Comparison of ENCODE assay signal across 3 cellular contexts in genomic region chr2:71330585-71331330, GRCh38.
TF ChIP-seq lines count a peak whose summit lies in the region.

No MANE protein-coding gene starts in this region.

TF ChIP-seq in IMR-90, 13 proteins besides CTCF, POLR2A, EP300 and RAD21:
- TF ChIP-seq CHD1 (IDR thresholded peaks at IDR 0.05; ENCODE audit: low read depth, low read length) = no peak
- no peak for TF ChIP-seq CEBPB (IDR thresholded peaks at IDR 0.05; ENCODE audit: low read depth, low read length)
- TF ChIP-seq SMC3 (IDR thresholded peaks at IDR 0.05; ENCODE audit: low read depth, low read length) = no peak
- TF ChIP-seq MAZ (IDR thresholded peaks at IDR 0.05; ENCODE audit: borderline replicate concordance, low read depth, low read length) = no peak
- TF ChIP-seq FOS (IDR thresholded peaks at IDR 0.05; ENCODE audit: low read depth, low read length) = no peak
- no peak for TF ChIP-seq NFE2L2 (IDR thresholded peaks at IDR 0.05; ENCODE audit: low read depth, low read length)
- TF ChIP-seq MXI1 (IDR thresholded peaks at IDR 0.05; ENCODE audit: borderline replicate concordance, low read depth, low read length) = no peak
- TF ChIP-seq, protein P1, sequence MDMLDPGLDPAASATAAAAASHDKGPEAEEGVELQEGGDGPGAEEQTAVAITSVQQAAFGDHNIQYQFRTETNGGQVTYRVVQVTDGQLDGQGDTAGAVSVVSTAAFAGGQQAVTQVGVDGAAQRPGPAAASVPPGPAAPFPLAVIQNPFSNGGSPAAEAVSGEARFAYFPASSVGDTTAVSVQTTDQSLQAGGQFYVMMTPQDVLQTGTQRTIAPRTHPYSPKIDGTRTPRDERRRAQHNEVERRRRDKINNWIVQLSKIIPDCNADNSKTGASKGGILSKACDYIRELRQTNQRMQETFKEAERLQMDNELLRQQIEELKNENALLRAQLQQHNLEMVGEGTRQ (IDR thresholded peaks at IDR 0.05; ENCODE audit: low read depth, low read length) = no peak
- no peak for TF ChIP-seq RCOR1 (IDR thresholded peaks at IDR 0.05; ENCODE audit: insufficient replicate concordance, low read length)
- TF ChIP-seq, protein P2, sequence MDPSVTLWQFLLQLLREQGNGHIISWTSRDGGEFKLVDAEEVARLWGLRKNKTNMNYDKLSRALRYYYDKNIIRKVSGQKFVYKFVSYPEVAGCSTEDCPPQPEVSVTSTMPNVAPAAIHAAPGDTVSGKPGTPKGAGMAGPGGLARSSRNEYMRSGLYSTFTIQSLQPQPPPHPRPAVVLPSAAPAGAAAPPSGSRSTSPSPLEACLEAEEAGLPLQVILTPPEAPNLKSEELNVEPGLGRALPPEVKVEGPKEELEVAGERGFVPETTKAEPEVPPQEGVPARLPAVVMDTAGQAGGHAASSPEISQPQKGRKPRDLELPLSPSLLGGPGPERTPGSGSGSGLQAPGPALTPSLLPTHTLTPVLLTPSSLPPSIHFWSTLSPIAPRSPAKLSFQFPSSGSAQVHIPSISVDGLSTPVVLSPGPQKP (IDR thresholded peaks at IDR 0.05; ENCODE audit: borderline replicate concordance, low read depth, low read length) = no peak
- no peak for TF ChIP-seq BHLHE40 (IDR thresholded peaks at IDR 0.05; ENCODE audit: low read depth, low read length)
- no peak for TF ChIP-seq RFX5 (IDR thresholded peaks at IDR 0.05; ENCODE audit: low read depth, low read length)
- TF ChIP-seq MAFK (IDR thresholded peaks at IDR 0.05; ENCODE audit: low read depth, low read length) = no peak

TF ChIP-seq in K562, 482 proteins besides CTCF, POLR2A, EP300 and RAD21:
- TF ChIP-seq MEF2D (tag; conservative IDR thresholded peaks at IDR 0.05; ENCODE audit: low read depth) = no peak
- TF ChIP-seq ATF1 (CRISPR knock-in tag; IDR thresholded peaks at IDR 0.05) = no peak
- 0 out of 2 replicates have a peak, but pooled peaks have one; percentile 12 for TF ChIP-seq ATF1 (tag; IDR thresholded peaks at IDR 0.05)
- TF ChIP-seq ZNF121 (CRISPR knock-in tag; conservative IDR thresholded peaks at IDR 0.05) = peak; percentile 49
- TF ChIP-seq CHAMP1 (IDR thresholded peaks at IDR 0.05) = 0 out of 2 replicates have a peak, but pooled peaks have one; percentile 3
- TF ChIP-seq BRF1 (IDR thresholded peaks at IDR 0.05; ENCODE audit: borderline replicate concordance, extremely low read depth, insufficient read length) = no peak
- TF ChIP-seq ZNF12 (CRISPR knock-in tag; IDR thresholded peaks at IDR 0.05) = no peak
- TF ChIP-seq CREM (IDR thresholded peaks at IDR 0.05; ENCODE audit: low read depth) = no peak
- TF ChIP-seq RBFOX2 (IDR thresholded peaks at IDR 0.05; ENCODE audit: low read depth, low read length) = no peak
- peak; percentile 70 for TF ChIP-seq CEBPB (tag; IDR thresholded peaks at IDR 0.05)
- TF ChIP-seq SP2 (IDR thresholded peaks at IDR 0.05; ENCODE audit: extremely low read depth, low read depth, low read length, poor library complexity, severe bottlenecking) = no peak
- no peak for TF ChIP-seq SAFB (IDR thresholded peaks at IDR 0.05; ENCODE audit: borderline replicate concordance, low read depth, low read length)
- no peak for TF ChIP-seq CEBPG (CRISPR knock-in tag; IDR thresholded peaks at IDR 0.05)
- TF ChIP-seq CEBPG (tag; conservative IDR thresholded peaks at IDR 0.05 in 1 of 2, IDR thresholded peaks at IDR 0.05 in 1 of 2) = peak; percentile 30 to 42; a peak in 1 of 4 replicates
- TF ChIP-seq SUPT5H (IDR thresholded peaks at IDR 0.05) = no peak
- TF ChIP-seq CCAR2 (IDR thresholded peaks at IDR 0.05; ENCODE audit: low read depth, low read length) = no peak
- no peak for TF ChIP-seq GATA2 (CRISPR knock-in tag; IDR thresholded peaks at IDR 0.05)
- TF ChIP-seq BCL6 (CRISPR knock-in tag; IDR thresholded peaks at IDR 0.05) = no peak
- no peak for TF ChIP-seq RUNX1 (IDR thresholded peaks at IDR 0.05; ENCODE audit: low read depth)
- 0 out of 2 replicates have a peak, but pooled peaks have one; percentile 18 for TF ChIP-seq SMARCA5 (IDR thresholded peaks at IDR 0.05)

TF ChIP-seq in neural cell, 6 proteins besides CTCF, POLR2A, EP300 and RAD21:
- no peak for TF ChIP-seq EZH2 (IDR thresholded peaks at IDR 0.05; ENCODE audit: borderline replicate concordance, insufficient read depth, low read length, poor library complexity, severe bottlenecking)
- TF ChIP-seq TAF1 (IDR thresholded peaks at IDR 0.05; ENCODE audit: low read depth) = no peak
- TF ChIP-seq SMC3 (conservative IDR thresholded peaks at IDR 0.05; ENCODE audit: poor library complexity) = no peak
- TF ChIP-seq POLR2AphosphoS5 (IDR thresholded peaks at IDR 0.05) = no peak
- TF ChIP-seq MXI1 (conservative IDR thresholded peaks at IDR 0.05; ENCODE audit: poor library complexity, severe bottlenecking) = no peak
- TF ChIP-seq, protein P3, sequence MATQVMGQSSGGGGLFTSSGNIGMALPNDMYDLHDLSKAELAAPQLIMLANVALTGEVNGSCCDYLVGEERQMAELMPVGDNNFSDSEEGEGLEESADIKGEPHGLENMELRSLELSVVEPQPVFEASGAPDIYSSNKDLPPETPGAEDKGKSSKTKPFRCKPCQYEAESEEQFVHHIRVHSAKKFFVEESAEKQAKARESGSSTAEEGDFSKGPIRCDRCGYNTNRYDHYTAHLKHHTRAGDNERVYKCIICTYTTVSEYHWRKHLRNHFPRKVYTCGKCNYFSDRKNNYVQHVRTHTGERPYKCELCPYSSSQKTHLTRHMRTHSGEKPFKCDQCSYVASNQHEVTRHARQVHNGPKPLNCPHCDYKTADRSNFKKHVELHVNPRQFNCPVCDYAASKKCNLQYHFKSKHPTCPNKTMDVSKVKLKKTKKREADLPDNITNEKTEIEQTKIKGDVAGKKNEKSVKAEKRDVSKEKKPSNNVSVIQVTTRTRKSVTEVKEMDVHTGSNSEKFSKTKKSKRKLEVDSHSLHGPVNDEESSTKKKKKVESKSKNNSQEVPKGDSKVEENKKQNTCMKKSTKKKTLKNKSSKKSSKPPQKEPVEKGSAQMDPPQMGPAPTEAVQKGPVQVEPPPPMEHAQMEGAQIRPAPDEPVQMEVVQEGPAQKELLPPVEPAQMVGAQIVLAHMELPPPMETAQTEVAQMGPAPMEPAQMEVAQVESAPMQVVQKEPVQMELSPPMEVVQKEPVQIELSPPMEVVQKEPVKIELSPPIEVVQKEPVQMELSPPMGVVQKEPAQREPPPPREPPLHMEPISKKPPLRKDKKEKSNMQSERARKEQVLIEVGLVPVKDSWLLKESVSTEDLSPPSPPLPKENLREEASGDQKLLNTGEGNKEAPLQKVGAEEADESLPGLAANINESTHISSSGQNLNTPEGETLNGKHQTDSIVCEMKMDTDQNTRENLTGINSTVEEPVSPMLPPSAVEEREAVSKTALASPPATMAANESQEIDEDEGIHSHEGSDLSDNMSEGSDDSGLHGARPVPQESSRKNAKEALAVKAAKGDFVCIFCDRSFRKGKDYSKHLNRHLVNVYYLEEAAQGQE (IDR thresholded peaks at IDR 0.05; ENCODE audit: borderline replicate concordance) = no peak
